In the genomic region with DNA sequence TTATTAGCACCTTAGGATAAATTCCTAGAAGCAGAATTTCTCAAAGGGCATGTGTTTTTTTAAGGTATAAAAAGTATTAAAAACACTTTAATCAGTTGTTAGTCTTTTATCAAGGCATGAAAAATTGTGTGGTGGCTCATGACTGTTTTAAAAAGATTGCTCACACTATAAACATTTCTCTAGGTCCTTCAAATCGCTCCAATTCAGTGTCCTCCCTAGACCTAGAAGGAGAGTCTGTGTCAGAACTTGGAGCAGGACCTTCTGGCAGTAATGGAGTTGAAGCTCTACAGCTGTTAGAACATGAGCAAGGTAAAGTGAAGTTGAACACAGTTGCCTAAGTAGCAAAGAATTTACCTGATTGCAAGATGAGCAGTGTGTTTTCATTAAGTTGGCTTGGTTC, we compare ENCODE assay signal across 21 cellular contexts.
"Had no signal": no experiment of that assay in that cellular context is flagged by ENCODE, and none has a peak within 500 bp of the region (broad histone marks: within the 10 kb centered on the region; RNA-seq: fewer than 3 reads in every experiment).

No MANE protein-coding gene starts in this region.

- H3K4me1 ChIP-seq: SJSA1 had no signal

- H3K27ac ChIP-seq: HL-60, KMS-11, SJSA1, SK-N-MC had no signal

- DNase-seq: Kasumi-1, MM.1S, NCI-H1092 treated with DMSO at 0.1 percent for 48 hours, NCI-H1436, NCI-H187, NCI-H2029, NCI-H2081 treated with DMSO at 0.1 percent for 48 hours, NCI-H2171, NCI-H226, NCI-H446, NCI-H510A, NCI-H524 treated with DMSO at 0.1 percent for 48 hours, NCI-H69, NCI-H774, Right ventricle myocardium superior, RPMI8226, SIG-M5 had no signal

- H3K4me3 ChIP-seq: SJSA1, SK-N-MC had no signal

- H3K27me3 ChIP-seq: SJSA1 had no signal

- H3K9me3 ChIP-seq: SJSA1 had no signal
